ENCODE assay signal across 13 cellular contexts in genomic region chr19:38697641-38698071, GRCh38. TPM values are rescaled to one million over a fixed set of nuclear protein-coding genes. Genes with fewer than 3 reads are reported as not detected.
A peak's percentile ranks its signal among the peaks of the same experiment; 100 is the strongest.
DNase-seq lines count a peak whose midpoint lies in the region; ATAC-seq and TF ChIP-seq lines count a peak whose summit lies in the region.
"Had no signal": no experiment of that assay in that cellular context is flagged by ENCODE, and none has a peak within 500 bp of the region (broad histone marks: within the 10 kb centered on the region; RNA-seq: fewer than 3 reads in every experiment).

No MANE protein-coding gene starts in this region.

- peaks cover 8% of the 10 kb centered on the region for H3K36me3 Mint-ChIP-seq in T-cell
- no peaks in the 10 kb centered on the region for H3K36me3 Mint-ChIP-seq in glutamatergic neuron (ENCODE audit: unreplicated experiment)

- H3K4me2 ChIP-seq in BLaER1 treated with 17β-estradiol and CSF1 and Interleukin-3, amounts not matched to agents 10 nM and 100 nM = peak overlapping the region; percentile 13 to 92 (median 71); a peak in 16 of 22 replicates

- CTCF ChIA-PET in T-cell (lab: Charles Lee) = no interaction called here

- H3K4me1 Mint-ChIP-seq in T-cell = peaks cover 34 to 59% (median 50%) of the 10 kb centered on the region in 3 donors
- H3K4me1 Mint-ChIP-seq in glutamatergic neuron (ENCODE audit: low read depth, unreplicated experiment) = peaks cover 53% of the 10 kb centered on the region

- H3K27ac Mint-ChIP-seq in T-cell = peak overlapping the region; percentile 11
- H3K27ac Mint-ChIP-seq in glutamatergic neuron (ENCODE audit: unreplicated experiment) = peak overlapping the region; percentile 50

- H3K4me1 ChIP-seq in BLaER1 treated with 17β-estradiol and CSF1 and Interleukin-3, amounts not matched to agents 10 nM and 100 nM = peaks cover 69 to 100% (median 100%) of the 10 kb centered on the region in 10 experiments
- no peaks in the 10 kb centered on the region for H3K4me1 ChIP-seq in prostate gland (replicated peaks)

- ATAC-seq in T-cell (replicated peaks in 1 of 4) = no peak

- no peak overlapping the region for H3K4me3 ChIP-seq in BLaER1 treated with 17β-estradiol and CSF1 and Interleukin-3, amounts not matched to agents 10 nM and 100 nM
- H3K4me3 ChIP-seq in prostate gland = no peak overlapping the region

- intact Hi-C loops in prostate gland (cut with DNase I) = no loop called here
- intact Hi-C loops in posterior vena cava (cut with DNase I) = no loop called here

- H3K9me3 Mint-ChIP-seq in T-cell (no peaks in the 10 kb centered on the region), glutamatergic neuron (ENCODE audit: unreplicated experiment) (peaks cover 18% of the 10 kb centered on the region)
- H3K9me3 Mint-ChIP-seq: activated CD4-positive, alpha-beta memory T cell treated with anti-CD3 and anti-CD28 coated beads, Interleukin-2, amount 10 ng/mL, durations not matched to agents 7 days and 5 days had no signal

- H3K4me3 Mint-ChIP-seq in T-cell (no peak overlapping the region), glutamatergic neuron (ENCODE audit: unreplicated experiment) (no peak overlapping the region)
- H3K4me3 Mint-ChIP-seq: activated CD4-positive, alpha-beta memory T cell treated with anti-CD3 and anti-CD28 coated beads, Interleukin-2, amount 10 ng/mL, durations not matched to agents 7 days and 5 days had no signal

- POLR2A ChIA-PET in T-cell (lab: Charles Lee) = no interaction called here

- H3K27ac ChIP-seq in BLaER1 treated with 17β-estradiol and CSF1 and Interleukin-3, amounts not matched to agents 10 nM and 100 nM = peak overlapping the region in 1 of 11 experiments; percentile 32; a peak in 2 of 22 replicates
- peak overlapping the region; percentile 31 to 36 for H3K27ac ChIP-seq in prostate gland
- H3K27ac ChIP-seq: neutrophil had no signal

- no peak for TF ChIP-seq CTCF in glutamatergic neuron (IDR thresholded peaks at IDR 0.05; ENCODE audit: partially characterized antibody, unreplicated experiment)
- TF ChIP-seq CTCF in prostate gland (IDR thresholded peaks at IDR 0.05) = no peak

- peak overlapping the region in 1 of 11 experiments; percentile 29; a peak in 1 of 22 replicates for H3K9ac ChIP-seq in BLaER1 treated with 17β-estradiol and CSF1 and Interleukin-3, amounts not matched to agents 10 nM and 100 nM

- TF ChIP-seq POLR2A in prostate gland (IDR thresholded peaks at IDR 0.05) = no peak

- H4K20me1 ChIP-seq in BLaER1 treated with 17β-estradiol and CSF1 and Interleukin-3, amounts not matched to agents 10 nM and 100 nM = peaks cover 57 to 100% (median 97%) of the 10 kb centered on the region in 11 experiments

- DNase-seq in T-cell (no peak), glutamatergic neuron (no peak), prostate gland (ENCODE audit: low spot score) (no peak), COLO829 (ENCODE audit: low spot score) (no peak), posterior vena cava (ENCODE audit: low spot score) (no peak)
- DNase-seq in activated naive CD4-positive, alpha-beta T cell treated with anti-CD3 and anti-CD28 coated beads, Interleukin-2, amount 50 U/mL, for 16 hours = no peak
- no peak for DNase-seq in activated CD4-positive, CD25-positive, alpha-beta regulatory T cell treated with anti-CD3 and anti-CD28 coated beads, Interleukin-2, amount 50 U/mL, for 72 hours
- DNase-seq: activated CD4-positive, alpha-beta memory T cell treated with anti-CD3 and anti-CD28 coated beads, Interleukin-2, amount 10 ng/mL, durations not matched to agents 7 days and 5 days; NCI-H1417; NCI-H82; stimulated activated CD4-positive, alpha-beta T cell treated with anti-CD3 and anti-CD28 coated beads, Interleukin-4, amount 100 ng/mL, for 1 hour had no signal

- peaks cover 33 to 68% (median 50%) of the 10 kb centered on the region in 11 experiments for H3K36me3 ChIP-seq in BLaER1 treated with 17β-estradiol and CSF1 and Interleukin-3, amounts not matched to agents 10 nM and 100 nM
- H3K36me3 ChIP-seq in prostate gland = no peaks in the 10 kb centered on the region

- H3K27me3 Mint-ChIP-seq in T-cell (no peaks in the 10 kb centered on the region), glutamatergic neuron (ENCODE audit: unreplicated experiment) (peaks cover 12% of the 10 kb centered on the region)
- H3K27me3 Mint-ChIP-seq: activated CD4-positive, alpha-beta memory T cell treated with anti-CD3 and anti-CD28 coated beads, Interleukin-2, amount 10 ng/mL, durations not matched to agents 7 days and 5 days had no signal

- H3K9me3 ChIP-seq in BLaER1 treated with 17β-estradiol and CSF1 and Interleukin-3, amounts not matched to agents 10 nM and 100 nM (replicated peaks in 1 of 11) = no peaks in the 10 kb centered on the region
- no peaks in the 10 kb centered on the region for H3K9me3 ChIP-seq in prostate gland
- H3K9me3 ChIP-seq: neutrophil had no signal

- WGBS in prostate gland = 66% methylated on average over 11 of the region's 11 CpGs

- H3K27me3 ChIP-seq in BLaER1 treated with 17β-estradiol and CSF1 and Interleukin-3, amounts not matched to agents 10 nM and 100 nM = no peaks in the 10 kb centered on the region
- no peaks in the 10 kb centered on the region for H3K27me3 ChIP-seq in prostate gland (replicated peaks; ENCODE audit: insufficient read depth)
- H3K27me3 ChIP-seq: neutrophil had no signal

RNA-seq across cellular contexts. Expression of gene CAPN12, which starts 46.6 kb away (rescaled TPM):
- total RNA-seq in T-cell = 10 to 100 TPM in 2 of 5 donors, 1 to 10 TPM in 3; 2.5 to 13.8 (median 8.8) TPM
- 4.8 TPM for total RNA-seq in glutamatergic neuron (ENCODE audit: unreplicated experiment)
- total RNA-seq in prostate gland = 1 to 10 TPM; 2.3 to 6.0 TPM
- total RNA-seq in posterior vena cava = 1 to 10 TPM; 1.9 to 2.9 TPM

RNA-seq across cellular contexts. Expression of gene ACTN4, which starts 50.2 kb away (rescaled TPM):
- total RNA-seq in T-cell = 100 to 1,000 TPM in 4 of 5 donors, 10 to 100 TPM in 1; 100.0 to 201 (median 175) TPM
- 975 TPM for total RNA-seq in glutamatergic neuron (ENCODE audit: unreplicated experiment)
- total RNA-seq in prostate gland = 100 to 1,000 TPM; 312 to 330 TPM
- total RNA-seq in posterior vena cava = 100 to 1,000 TPM; 661 to 878 TPM
